23 cellular contexts compared by ENCODE assay signal in genomic region chr9:135400496-135400895, GRCh38.
DNase-seq lines count a peak whose midpoint lies in the region; FAIRE-seq and TF ChIP-seq lines count a peak whose summit lies in the region.
"Had no signal": no experiment of that assay in that cellular context is flagged by ENCODE, and none has a peak within 500 bp of the region (broad histone marks: within the 10 kb centered on the region; RNA-seq: fewer than 3 reads in every experiment).

No MANE protein-coding gene starts in this region.

- no peak for FAIRE-seq in GM12892 (lab: Jason Lieb, UNC)
- FAIRE-seq: A549, GM12891, H1 had no signal

- peak; percentile 56 for DNase-seq in Ammon's horn (ENCODE audit: low spot score)
- peak; percentile 22 for DNase-seq in inferior parietal cortex (ENCODE audit: extremely low spot score)
- DNase-seq in occipital lobe (lab: John Stamatoyannopoulos, UW) = peak; percentile 29
- DNase-seq in NCI-H146 treated with DMSO at 0.1 percent for 48 hours (lab: John Stamatoyannopoulos, UW; ENCODE audit: unreplicated experiment) = no peak
- DNase-seq in GM12892 (ENCODE audit: insufficient read length) = no peak
- no peak for DNase-seq in NCI-H446 (lab: John Stamatoyannopoulos, UW)
- DNase-seq: 8988T; ACHN; AML-193; C1 segment of cervical spinal cord; Calu3; CD4-positive, alpha-beta memory T cell; COR-L47; DMS53; DMS79 treated with DMSO at 0.1 percent for 48 hours; GF-D8; GM23248; H7; HCEC 1CT had no signal

- TF ChIP-seq POLR2A in GM12892 (IDR thresholded peaks at IDR 0.05; ENCODE audit: low read depth, low read length) = no peak

- H3K27ac ChIP-seq in temporal lobe (ENCODE audit: low read depth, low read length) = peak overlapping the region; percentile 76
- H3K27ac ChIP-seq: A549, GM23248 had no signal

Comparison
In these comparisons a context has a peak if more than half of its experiments do, and no peak if none do; other contexts are left out.
1. DNase-seq: peak in Ammon's horn (single experiment), inferior parietal cortex (single experiment) and occipital lobe (single experiment); none in NCI-H146 treated with DMSO at 0.1 percent for 48 hours (single experiment), GM12892 (single experiment) and NCI-H446 (0 of 2).